8 cellular contexts compared by ENCODE assay signal in the genomic region with DNA sequence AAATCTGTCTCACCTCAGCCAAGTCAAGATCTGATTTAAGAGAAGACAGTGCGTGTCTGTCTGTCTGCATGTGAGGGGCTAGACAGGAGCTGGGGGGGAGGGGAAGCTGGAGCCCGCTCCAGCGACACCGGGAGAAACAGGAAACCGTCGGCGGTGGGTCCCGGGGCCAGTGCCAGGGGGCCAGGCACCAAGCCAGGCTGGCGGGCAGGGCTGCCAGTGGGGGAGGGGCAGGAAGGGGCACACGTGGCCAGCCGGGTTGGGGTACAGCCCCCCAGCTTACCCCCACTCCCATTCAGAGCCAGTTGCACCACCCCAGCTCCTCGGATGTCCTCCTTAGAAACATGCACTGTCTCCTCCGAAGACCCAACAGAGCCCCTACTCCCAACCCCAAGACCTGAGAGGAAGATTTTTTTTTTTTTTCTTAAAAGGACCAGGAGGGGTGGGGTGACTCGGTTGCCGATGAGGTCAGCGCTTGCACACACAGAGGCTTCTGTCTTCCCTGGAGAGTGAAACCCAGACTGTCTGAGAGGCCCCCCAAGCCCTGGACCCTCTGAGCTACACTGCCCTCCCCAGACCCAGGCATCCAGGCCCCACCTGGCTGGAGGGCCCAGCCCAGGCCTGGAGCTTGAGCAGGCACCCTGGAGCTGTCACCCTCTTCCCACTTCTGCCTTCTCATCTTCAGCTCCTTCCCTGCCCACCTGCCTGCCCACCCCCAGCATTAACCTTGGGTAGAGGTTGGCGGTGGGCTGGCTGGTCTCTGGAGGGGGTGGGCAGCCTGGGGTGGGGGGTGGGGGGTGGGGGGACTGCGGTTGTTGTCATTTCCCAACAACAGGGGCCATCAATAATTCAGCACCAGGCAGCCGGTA. TPM values are rescaled to one million over a fixed set of nuclear protein-coding genes. Genes with fewer than 3 reads are reported as not detected.
DNase-seq lines count a peak whose midpoint lies in the region; ATAC-seq, FAIRE-seq and TF ChIP-seq lines count a peak whose summit lies in the region.
"Had no signal": no experiment of that assay in that cellular context is flagged by ENCODE, and none has a peak within 500 bp of the region (broad histone marks: within the 10 kb centered on the region; RNA-seq: fewer than 3 reads in every experiment).

No MANE protein-coding gene starts in this region.

- no peak for FAIRE-seq in kidney (lab: Jason Lieb, UNC)
- FAIRE-seq: TTC549 had no signal

- peaks cover 3 to 20% of the 10 kb centered on the region in 2 donors for H3K36me3 ChIP-seq in kidney (ENCODE audit: control insufficient read depth in 1 of 2, insufficient read depth in 2 of 2, low read length in 2 of 2)
- H3K36me3 ChIP-seq in subcutaneous abdominal adipose tissue (ENCODE audit: control insufficient read depth in 5 of 5, insufficient read depth in 5 of 5, low read length in 5 of 5), result peaks cover 0 to 26% (median 18%) of the 10 kb centered on the region in 5 donors

- H3K4me1 Mint-ChIP-seq in HFFc6 (ENCODE audit: low read depth), result peaks cover 43% of the 10 kb centered on the region
- peaks cover 27% of the 10 kb centered on the region for H3K4me1 Mint-ChIP-seq in endothelial cell (ENCODE audit: unreplicated experiment)

- H3K4me3 ChIP-seq in kidney (ENCODE audit: low read length in 2 of 2) (no peak overlapping the region), subcutaneous abdominal adipose tissue (ENCODE audit: low read depth in 1 of 5, low read length in 5 of 5) (peak overlapping the region in 3 of 5 donors; percentile 27 to 54 (median 49))

- H3K27me3 Mint-ChIP-seq in HFFc6 (ENCODE audit: insufficient read depth) (peaks cover 3% of the 10 kb centered on the region; the same call in 1 of the 2 replicates), endothelial cell (ENCODE audit: unreplicated experiment) (peaks cover 16% of the 10 kb centered on the region)

- H3K9me3 ChIP-seq in kidney (ENCODE audit: control insufficient read depth in 1 of 2, low read length in 2 of 2) (no peaks in the 10 kb centered on the region), subcutaneous abdominal adipose tissue (ENCODE audit: control insufficient read depth in 5 of 5, low read length in 5 of 5) (no peaks in the 10 kb centered on the region)

- DNase-seq in HFFc6, result no peak
- peak in 44 of 58 donors; percentile 8 to 69 (median 43) for DNase-seq in anterior cingulate cortex (lab: John Stamatoyannopoulos, UW)
- DNase-seq in kidney, result peak; percentile 81
- DNase-seq in endothelial cell (ENCODE audit: low spot score), result no peak
- DNase-seq in left lobe of liver (ENCODE audit: low spot score), result no peak
- no peak for DNase-seq in cortex of kidney (lab: John Stamatoyannopoulos, UW)

- H3K9me3 Mint-ChIP-seq in HFFc6 (no peaks in the 10 kb centered on the region; the same call in 1 of the 2 replicates), endothelial cell (ENCODE audit: unreplicated experiment) (no peaks in the 10 kb centered on the region)

- peaks cover 9% of the 10 kb centered on the region for H3K36me3 Mint-ChIP-seq in HFFc6 (ENCODE audit: low read depth)
- H3K36me3 Mint-ChIP-seq in endothelial cell (ENCODE audit: low read depth, unreplicated experiment), result peaks cover 4% of the 10 kb centered on the region

- ATAC-seq in left lobe of liver, result no peak

- H3K4me1 ChIP-seq in kidney (ENCODE audit: control insufficient read depth in 1 of 2, insufficient read depth in 1 of 2, low read depth in 1 of 2, low read length in 2 of 2) (peaks cover 14 to 26% of the 10 kb centered on the region in 2 donors), subcutaneous abdominal adipose tissue (ENCODE audit: control insufficient read depth in 5 of 5, insufficient read depth in 5 of 5, low read length in 5 of 5) (peaks cover 13 to 61% (median 52%) of the 10 kb centered on the region in 5 donors)

- TF ChIP-seq CTCF in HFFc6 (IDR thresholded peaks at IDR 0.05), result no peak
- no peak for TF ChIP-seq CTCF in kidney (IDR thresholded peaks at IDR 0.05; ENCODE audit: borderline replicate concordance, extremely low read depth, insufficient read depth)
- TF ChIP-seq CTCF in endothelial cell (IDR thresholded peaks at IDR 0.05; ENCODE audit: unreplicated experiment), result no peak

- intact Hi-C loops in kidney (cut with DNase I), result no loop called here

- H3K27ac ChIP-seq in kidney (ENCODE audit: low read depth in 2 of 2, low read length in 2 of 2) (peak overlapping the region; percentile 28 to 74), subcutaneous abdominal adipose tissue (ENCODE audit: low read depth, low read length) (peak overlapping the region; percentile 76)

- peak overlapping the region; percentile 75 for H3K4me3 Mint-ChIP-seq in HFFc6
- H3K4me3 Mint-ChIP-seq in endothelial cell (ENCODE audit: unreplicated experiment), result no peak overlapping the region

- peaks cover 0 to 3% (median 0%) of the 10 kb centered on the region in 5 donors for H3K27me3 ChIP-seq in subcutaneous abdominal adipose tissue (ENCODE audit: control insufficient read depth in 5 of 5, insufficient read depth in 4 of 5, low read length in 5 of 5)

- H3K9ac ChIP-seq in kidney (ENCODE audit: low read length in 2 of 2) (peak overlapping the region in 1 of 2 donors; percentile 40), subcutaneous abdominal adipose tissue (ENCODE audit: low read length in 5 of 5) (peak overlapping the region in 2 of 5 donors; percentile 11 to 53)

- H3K27ac Mint-ChIP-seq in HFFc6 (peak overlapping the region; percentile 99), endothelial cell (ENCODE audit: unreplicated experiment) (no peak overlapping the region)

RNA-seq across cellular contexts. Expression of a gene that starts 4.0 kb away (rescaled TPM):
- 10 to 100 TPM; 74.7 to 87.8 (median 78.8) TPM for total RNA-seq in HFFc6 (2021; fragmentation: NEBNext Ultra II Directional; extraction: Animal tissue kit (Norgen Biotek cat#: 25700))
- total RNA-seq in kidney, result 61.2 TPM
- 31.1 TPM for polyA plus RNA-seq in kidney (ENCODE audit: insufficient read depth, low read depth, low replicate concordance)
- total RNA-seq in endothelial cell (ENCODE audit: unreplicated experiment), result 109 TPM
- 35.9 TPM for total RNA-seq in left lobe of liver

RNA-seq across cellular contexts. Expression of a gene that starts 8.5 kb away (rescaled TPM):
- total RNA-seq in HFFc6 (2021; fragmentation: NEBNext Ultra II Directional; extraction: Animal tissue kit (Norgen Biotek cat#: 25700)), result 10 to 100 TPM; 36.3 to 45.5 (median 43.1) TPM
- total RNA-seq in kidney, result 39.2 TPM
- polyA plus RNA-seq in kidney (ENCODE audit: insufficient read depth, low read depth, low replicate concordance), result 57.3 TPM
- total RNA-seq in endothelial cell (ENCODE audit: unreplicated experiment), result 54.4 TPM
- 15.1 TPM for total RNA-seq in left lobe of liver

RNA-seq across cellular contexts. Expression of a gene that starts 18.2 kb away (rescaled TPM):
- 10 to 100 TPM; 67.6 to 75.4 (median 73.7) TPM for total RNA-seq in HFFc6 (2021; fragmentation: NEBNext Ultra II Directional; extraction: Animal tissue kit (Norgen Biotek cat#: 25700))
- 90.9 TPM for total RNA-seq in kidney
- 18.8 TPM for polyA plus RNA-seq in kidney (ENCODE audit: insufficient read depth, low read depth, low replicate concordance)
- total RNA-seq in endothelial cell (ENCODE audit: unreplicated experiment), result 85.7 TPM
- total RNA-seq in left lobe of liver, result 25.2 TPM

RNA-seq across cellular contexts. Expression of a gene that starts 30.8 kb away (rescaled TPM):
- 10 to 100 TPM; 14.0 to 18.2 (median 16.1) TPM for total RNA-seq in HFFc6 (2021; fragmentation: NEBNext Ultra II Directional; extraction: Animal tissue kit (Norgen Biotek cat#: 25700))
- total RNA-seq in kidney, result 11.6 TPM
- polyA plus RNA-seq in kidney (ENCODE audit: insufficient read depth, low read depth, low replicate concordance), result 2.6 TPM
- 13.9 TPM for total RNA-seq in endothelial cell (ENCODE audit: unreplicated experiment)
- 5.3 TPM for total RNA-seq in left lobe of liver

RNA-seq across cellular contexts. Expression of a gene that starts 33.4 kb away (rescaled TPM):
- 10 to 100 TPM; 19.2 to 24.9 (median 20.2) TPM for total RNA-seq in HFFc6 (2021; fragmentation: NEBNext Ultra II Directional; extraction: Animal tissue kit (Norgen Biotek cat#: 25700))
- total RNA-seq in kidney (26.1 TPM), endothelial cell (ENCODE audit: unreplicated experiment) (27.1 TPM), left lobe of liver (15.0 TPM)
- 36.3 TPM for polyA plus RNA-seq in kidney (ENCODE audit: insufficient read depth, low read depth, low replicate concordance)

Comparison
In these comparisons a context has a peak if more than half of its experiments do, and no peak if none do; other contexts are left out.
1. DNase-seq: peak in anterior cingulate cortex (44 of 58) and kidney (single experiment); none in HFFc6 (single experiment), endothelial cell (single experiment), left lobe of liver (single experiment) and cortex of kidney (single experiment).
2. H3K4me3 ChIP-seq: peak in subcutaneous abdominal adipose tissue (3 of 5); none in kidney (0 of 2).